ENCODE assay signal across 15 cellular contexts in the genomic region with DNA sequence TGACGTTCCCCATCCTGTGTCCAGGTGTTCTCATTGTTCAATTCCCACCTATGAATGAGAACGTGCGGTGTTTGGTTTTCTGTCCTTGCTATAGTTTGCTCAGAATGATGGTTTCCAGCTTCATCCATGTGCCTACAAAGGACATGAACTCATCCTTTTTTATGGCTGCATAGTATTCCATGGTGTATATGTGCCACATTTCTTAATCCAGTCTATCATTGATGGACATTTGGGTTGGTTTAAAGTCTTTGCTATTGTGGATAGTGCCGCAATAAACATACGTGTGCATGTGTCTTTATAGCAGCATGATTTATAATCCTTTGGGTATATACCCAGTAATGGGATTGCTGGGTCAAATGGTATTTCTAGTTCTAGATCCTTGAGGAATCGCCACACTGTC. TPM values are rescaled to one million over a fixed set of nuclear protein-coding genes. Genes with fewer than 3 reads are reported as not detected.
"Had no signal": no experiment of that assay in that cellular context is flagged by ENCODE, and none has a peak within 500 bp of the region (broad histone marks: within the 10 kb centered on the region; RNA-seq: fewer than 3 reads in every experiment).

No MANE protein-coding gene starts in this region.

RNA-seq across cellular contexts. Expression of gene CTXND2, which starts 41.8 kb away (rescaled TPM):
- total RNA-seq: activated B cell treated with CpG ODN at 0.5 μM for 24 hours; activated CD4-positive, alpha-beta memory T cell treated with anti-CD3 and anti-CD28 coated beads for 36 hours; activated CD4-positive, alpha-beta memory T cell treated with anti-CD3 and anti-CD28 coated beads, Interleukin-2, amount 10 ng/mL, durations not matched to agents 7 days and 5 days; activated CD4-positive, alpha-beta T cell treated with anti-CD3 and anti-CD28 coated beads for 36 hours; activated CD4-positive, alpha-beta T cell treated with anti-CD3 and anti-CD28 coated beads, Interleukin-2, amount 10 ng/mL, durations not matched to agents 24 days and 14 days; activated CD4-positive, alpha-beta T cell treated with anti-CD3 and anti-CD28 coated beads, Interleukin-2, amount 10 ng/mL, durations not matched to agents 7 days and 5 days; activated CD8-positive, alpha-beta memory T cell treated with anti-CD3 and anti-CD28 coated beads for 36 hours; activated CD8-positive, alpha-beta memory T cell treated with anti-CD3 and anti-CD28 coated beads, Interleukin-2, amount 10 ng/mL, durations not matched to agents 7 days and 5 days; activated CD8-positive, alpha-beta T cell treated with anti-CD3 and anti-CD28 coated beads for 36 hours; activated CD8-positive, alpha-beta T cell treated with anti-CD3 and anti-CD28 coated beads, Interleukin-2, amount 10 ng/mL, durations not matched to agents 7 days and 5 days; T-cell; T-helper 1 cell treated with Interleukin-12 subunit alpha and Interleukin-12 subunit beta and Interleukin-4 antibody, amounts not matched to agents 30 ng/mL and 1 ng/mL, for 36 hours; T-helper 17 cell; T-helper 2 cell treated with Interferon-gamma antibody and Interleukin-4, amounts not matched to agents 100 ng/mL and 5 ng/mL, for 36 hours; WTC11 had no signal

RNA-seq across cellular contexts. Expression of gene ANXA9, which starts 53.3 kb away (rescaled TPM):
- total RNA-seq: activated B cell treated with CpG ODN at 0.5 μM for 24 hours; activated CD4-positive, alpha-beta memory T cell treated with anti-CD3 and anti-CD28 coated beads, Interleukin-2, amount 10 ng/mL, durations not matched to agents 7 days and 5 days; activated CD8-positive, alpha-beta T cell treated with anti-CD3 and anti-CD28 coated beads, Interleukin-2, amount 10 ng/mL, durations not matched to agents 7 days and 5 days; T-helper 1 cell treated with Interleukin-12 subunit alpha and Interleukin-12 subunit beta and Interleukin-4 antibody, amounts not matched to agents 30 ng/mL and 1 ng/mL, for 36 hours; T-helper 2 cell treated with Interferon-gamma antibody and Interleukin-4, amounts not matched to agents 100 ng/mL and 5 ng/mL, for 36 hours had no signal
